In the genomic region with DNA sequence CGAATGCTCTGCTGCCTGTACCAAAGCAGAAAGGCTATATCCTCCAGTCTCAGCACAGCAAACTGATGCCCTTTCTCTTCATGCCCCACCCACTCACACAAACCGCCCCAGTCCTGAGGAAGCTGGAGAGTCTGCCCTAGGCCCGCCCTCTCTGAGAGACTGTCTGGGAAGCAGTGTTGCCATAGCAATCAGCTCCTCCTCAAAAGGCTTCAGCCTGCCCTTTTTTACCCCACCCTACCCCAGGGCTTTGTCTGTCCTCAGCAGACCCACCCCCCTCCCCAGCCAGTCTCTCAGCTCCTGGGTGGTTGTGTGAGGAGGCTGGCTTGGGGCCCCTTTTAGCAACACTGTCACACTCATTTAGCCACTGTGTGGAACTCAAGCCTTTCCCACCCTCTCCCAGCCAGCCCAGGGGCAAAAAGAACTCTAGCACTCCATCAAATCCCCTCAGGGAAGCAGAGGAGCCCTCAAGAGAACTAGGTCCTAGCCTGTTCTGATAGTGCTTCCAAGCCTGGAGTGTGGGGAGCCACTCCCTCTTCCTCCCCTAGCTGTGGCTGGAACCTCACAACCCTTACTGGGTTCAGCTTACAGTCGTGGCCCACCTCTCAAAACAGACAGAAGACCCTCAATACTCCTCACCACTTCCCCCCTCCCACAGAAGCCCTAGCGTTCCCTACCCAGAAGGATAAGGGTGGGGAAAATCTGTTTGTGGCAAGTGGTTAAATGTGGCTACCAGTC, we compare ENCODE assay signal across 1 cellular context.
TF ChIP-seq lines count a peak whose summit lies in the region.

No MANE protein-coding gene starts in this region.

TF ChIP-seq in endothelial cell of umbilical vein, 7 proteins besides CTCF, POLR2A, EP300 and RAD21:
- no peak for TF ChIP-seq JUN (IDR thresholded peaks at IDR 0.05; ENCODE audit: borderline replicate concordance, insufficient read depth, insufficient read length, low read depth)
- TF ChIP-seq, protein P1, sequence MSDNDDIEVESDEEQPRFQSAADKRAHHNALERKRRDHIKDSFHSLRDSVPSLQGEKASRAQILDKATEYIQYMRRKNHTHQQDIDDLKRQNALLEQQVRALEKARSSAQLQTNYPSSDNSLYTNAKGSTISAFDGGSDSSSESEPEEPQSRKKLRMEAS (IDR thresholded peaks at IDR 0.05; ENCODE audit: insufficient read depth, insufficient read length): no peak
- no peak for TF ChIP-seq POLR2AphosphoS5 (IDR thresholded peaks at IDR 0.05; ENCODE audit: insufficient read depth, low read depth, low read length)
- TF ChIP-seq EZH2 (IDR thresholded peaks at IDR 0.05; ENCODE audit: borderline replicate concordance, low read depth, low read length, severe bottlenecking): no peak
- TF ChIP-seq GATA2 (IDR thresholded peaks at IDR 0.05; ENCODE audit: insufficient read depth, insufficient read length, low read depth, low read length): no peak
- TF ChIP-seq FOS (IDR thresholded peaks at IDR 0.05; ENCODE audit: borderline replicate concordance, insufficient read depth, low read length): no peak
- TF ChIP-seq MYC (IDR thresholded peaks at IDR 0.05; ENCODE audit: low read depth, low read length): no peak
